Comparison of ENCODE assay signal across 10 cellular contexts in the genomic region with DNA sequence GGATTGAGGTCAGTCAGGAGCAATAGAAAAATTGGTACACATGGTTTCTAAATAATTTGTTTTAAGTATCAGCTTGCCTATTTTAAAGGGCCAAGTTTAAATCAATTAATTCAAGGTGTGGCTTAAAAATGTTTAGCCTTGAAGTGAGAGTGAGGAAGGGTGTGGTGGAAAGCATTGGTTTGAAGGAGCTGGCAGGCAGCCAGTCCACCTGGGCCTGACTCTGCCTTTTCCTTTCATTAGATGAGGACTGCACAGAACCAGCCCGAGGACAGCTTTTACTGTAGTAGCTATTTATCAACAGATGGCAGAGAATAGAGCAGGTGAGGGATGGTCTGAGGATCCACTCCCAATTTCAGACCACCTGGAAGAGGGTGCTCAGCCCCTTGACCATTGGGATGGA. TPM values are rescaled to one million over a fixed set of nuclear protein-coding genes. Genes with fewer than 3 reads are reported as not detected.
DNase-seq lines count a peak whose midpoint lies in the region; ATAC-seq and TF ChIP-seq lines count a peak whose summit lies in the region.
"Had no signal": no experiment of that assay in that cellular context is flagged by ENCODE, and none has a peak within 500 bp of the region (broad histone marks: within the 10 kb centered on the region; RNA-seq: fewer than 3 reads in every experiment).

No MANE protein-coding gene starts in this region.

- H3F3A ChIP-seq in PC-9 (ENCODE audit: insufficient read depth, low read depth), result no peaks in the 10 kb centered on the region

- no peaks in the 10 kb centered on the region for H3K9me3 ChIP-seq in PC-9 (ENCODE audit: insufficient read depth, low read depth)

- CTCF ChIA-PET in PC-9 (lab: Charles Lee), result no interaction called here

- H3K4me1 Mint-ChIP-seq in stimulated activated naive CD8-positive, alpha-beta T cell treated with anti-CD3 and anti-CD28 coated beads, Interleukin-15, amount 100 ng/mL, for 72 hours, result peaks cover 19% of the 10 kb centered on the region

- no peak overlapping the region for H2AFZ ChIP-seq in KMS-11 (ENCODE audit: low read depth)
- H2AFZ ChIP-seq in PC-9, result no peak overlapping the region

- peak; percentile 52 for DNase-seq in COR-L47 (lab: John Stamatoyannopoulos, UW)
- DNase-seq in PC-9, result peak; percentile 46 to 64
- peak in 1 of 2 donors; percentile 68 for DNase-seq in foreskin keratinocyte
- DNase-seq in stimulated activated naive CD8-positive, alpha-beta T cell treated with anti-CD3 and anti-CD28 coated beads, Interleukin-15, amount 100 ng/mL, for 72 hours, result no peak
- no peak for DNase-seq in GM19238 (ENCODE audit: insufficient read length, low spot score)
- DNase-seq: naive B cell had no signal

- H3K36me3 ChIP-seq in KMS-11 (ENCODE audit: insufficient read depth) (peaks cover 3% of the 10 kb centered on the region; the same call in 1 of the 2 replicates), PC-9 (ENCODE audit: low read depth) (peaks cover 7% of the 10 kb centered on the region)

- TF ChIP-seq CTCF in KMS-11 (conservative IDR thresholded peaks at IDR 0.05; ENCODE audit: low read depth, low read length), result no peak
- TF ChIP-seq CTCF in PC-9 (conservative IDR thresholded peaks at IDR 0.05), result no peak
- TF ChIP-seq CTCF in foreskin keratinocyte (conservative IDR thresholded peaks at IDR 0.05), result no peak

- ATAC-seq in foreskin keratinocyte, result peak; percentile 78
- no peak for ATAC-seq in GM19351 (IDR thresholded peaks at IDR 0.05; ENCODE audit: unreplicated experiment)
- ATAC-seq in stimulated activated naive CD8-positive, alpha-beta T cell treated with anti-CD3 and anti-CD28 coated beads, Interleukin-15, amount 100 ng/mL, for 72 hours, result no peak
- ATAC-seq in HG03354 (IDR thresholded peaks at IDR 0.05; ENCODE audit: poor library complexity, severe bottlenecking, unreplicated experiment), result no peak

- no TSS peak for BruUV-seq in PC-9 (replicated peaks; lab: Mats Ljungman, UMichigan)

- H4K20me1 ChIP-seq in KMS-11 (ENCODE audit: insufficient read depth), result peaks cover 3% of the 10 kb centered on the region; the same call in 1 of the 2 replicates
- no peaks in the 10 kb centered on the region; the same call in 1 of the 2 replicates for H4K20me1 ChIP-seq in PC-9 (ENCODE audit: insufficient read depth)

- H3K79me2 ChIP-seq in KMS-11 (ENCODE audit: insufficient read depth, low read depth) (no peaks in the 10 kb centered on the region), PC-9 (ENCODE audit: low read depth) (no peaks in the 10 kb centered on the region)

- POLR2A ChIA-PET in PC-9 (lab: Charles Lee; ENCODE audit: unreplicated experiment), result interaction anchor here (0.6 to 0.7 kb wide), 3 partner anchors 41 to 124 kb away, joined by 4 to 5 read pairs (median 5); a partner anchor contains a TSS

- H3K9ac ChIP-seq in KMS-11, result no peak overlapping the region

- H3K9me3 Mint-ChIP-seq in stimulated activated naive CD8-positive, alpha-beta T cell treated with anti-CD3 and anti-CD28 coated beads, Interleukin-15, amount 100 ng/mL, for 72 hours, result no peaks in the 10 kb centered on the region
- H3K9me3 Mint-ChIP-seq: naive B cell had no signal

- no peak overlapping the region for H3K4me3 ChIP-seq in KMS-11 (IDR thresholded peaks at IDR 0.05; ENCODE audit: insufficient read depth, low read depth, low read length)
- H3K4me3 ChIP-seq in PC-9, result no peak overlapping the region
- H3K4me3 ChIP-seq: smooth muscle cell had no signal

- H3K4me1 ChIP-seq in KMS-11 (ENCODE audit: low read depth, poor library complexity, severe bottlenecking), result peaks cover 29% of the 10 kb centered on the region
- no peaks in the 10 kb centered on the region for H3K4me1 ChIP-seq in PC-9 (replicated peaks; ENCODE audit: insufficient read depth)
- no peaks in the 10 kb centered on the region for H3K4me1 ChIP-seq in foreskin keratinocyte

- no peak overlapping the region for H3K27ac Mint-ChIP-seq in stimulated activated naive CD8-positive, alpha-beta T cell treated with anti-CD3 and anti-CD28 coated beads, Interleukin-15, amount 100 ng/mL, for 72 hours

- intact Hi-C loops in PC-9 (cut with micrococcal nuclease; ENCODE audit: unreplicated experiment), result no loop called here

- H3K27ac ChIP-seq in KMS-11 (no peak overlapping the region), PC-9 (no peak overlapping the region), foreskin keratinocyte (no peak overlapping the region)

- H3K4me2 ChIP-seq in KMS-11 (peak overlapping the region; percentile 22; the same call in 1 of the 2 replicates), PC-9 (no peak overlapping the region)
- H3K4me2 ChIP-seq: smooth muscle cell had no signal

- no peak overlapping the region for H3K4me3 Mint-ChIP-seq in stimulated activated naive CD8-positive, alpha-beta T cell treated with anti-CD3 and anti-CD28 coated beads, Interleukin-15, amount 100 ng/mL, for 72 hours
- H3K4me3 Mint-ChIP-seq: naive B cell had no signal

- H3K27me3 Mint-ChIP-seq in stimulated activated naive CD8-positive, alpha-beta T cell treated with anti-CD3 and anti-CD28 coated beads, Interleukin-15, amount 100 ng/mL, for 72 hours, result no peaks in the 10 kb centered on the region
- H3K27me3 Mint-ChIP-seq: naive B cell had no signal

- no peaks in the 10 kb centered on the region for H3K9me2 ChIP-seq in PC-9 (ENCODE audit: insufficient read depth)

- H3K27me3 ChIP-seq in KMS-11 (ENCODE audit: insufficient read depth, low read depth), result no peaks in the 10 kb centered on the region
- no peaks in the 10 kb centered on the region for H3K27me3 ChIP-seq in PC-9 (ENCODE audit: insufficient read depth, low read depth)
- no peaks in the 10 kb centered on the region for H3K27me3 ChIP-seq in foreskin keratinocyte

RNA-seq across cellular contexts. Expression of a gene that starts 42.4 kb away (rescaled TPM):
- 12.1 and 12.6 TPM in 2 replicates for total RNA-seq in PC-9 (2021)
- 8.6 and 9.6 TPM in 2 replicates for total RNA-seq in foreskin keratinocyte
- 5.5 TPM in 2 replicates for polyA plus RNA-seq in foreskin keratinocyte

Comparison
In these comparisons a context has a peak if more than half of its experiments do, and no peak if none do; other contexts are left out.
1. DNase-seq: peak in COR-L47 (single experiment) and PC-9 (2 of 2); none in stimulated activated naive CD8-positive, alpha-beta T cell treated with anti-CD3 and anti-CD28 coated beads, Interleukin-15, amount 100 ng/mL, for 72 hours (0 of 2) and GM19238 (single experiment).